In the genomic region with DNA sequence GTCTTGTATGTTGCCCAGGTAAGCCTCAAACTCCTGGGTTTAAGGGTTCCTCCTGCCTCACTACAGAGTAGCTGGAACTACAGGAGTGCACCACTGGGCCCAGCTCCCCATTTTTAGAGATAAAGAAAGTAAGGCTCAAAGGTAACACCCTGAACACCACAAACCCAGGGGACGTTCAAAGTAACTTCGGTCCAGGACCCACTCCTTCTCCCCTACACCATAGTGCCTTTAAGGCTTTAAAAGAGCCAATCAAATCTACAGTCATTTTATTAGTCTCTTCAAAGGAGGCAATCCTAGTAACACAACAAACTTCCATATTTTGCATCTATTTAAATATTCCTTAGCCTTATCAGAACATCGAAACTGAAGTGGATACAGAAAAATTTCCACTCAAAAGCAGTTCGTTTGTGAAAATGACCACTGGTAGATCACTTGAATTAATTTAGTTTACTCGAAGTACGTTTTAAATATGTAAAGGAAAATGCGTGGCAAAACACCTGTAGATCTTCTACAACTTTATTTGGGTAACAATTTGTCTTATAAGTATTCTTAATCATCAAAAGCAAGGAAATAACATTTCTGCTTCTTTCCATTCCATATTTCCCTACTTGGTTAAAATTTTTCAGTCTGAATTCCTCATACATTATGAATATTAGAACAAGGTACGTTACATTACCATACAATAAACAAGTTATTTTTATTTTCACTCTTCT, we compare ENCODE assay signal across 8 cellular contexts. TPM values are rescaled to one million over a fixed set of nuclear protein-coding genes. Genes with fewer than 3 reads are reported as not detected.
DNase-seq lines count a peak whose midpoint lies in the region; ATAC-seq and TF ChIP-seq lines count a peak whose summit lies in the region.

No MANE protein-coding gene starts in this region.

- H3K4me2 ChIP-seq in BLaER1 treated with 17β-estradiol and CSF1 and Interleukin-3, amounts not matched to agents 10 nM and 100 nM = peak overlapping the region; percentile 81 to 100 (median 93)

- no peak for TF ChIP-seq EP300 in suprapubic skin (IDR thresholded peaks at IDR 0.05)

- H3K4me3 ChIP-seq in BLaER1 treated with 17β-estradiol and CSF1 and Interleukin-3, amounts not matched to agents 10 nM and 100 nM = peak overlapping the region; percentile 68 to 87 (median 76)
- H3K4me3 ChIP-seq in HUES6 (ENCODE audit: low read depth, low read length) (peak overlapping the region; percentile 85), kidney epithelial cell (ENCODE audit: low read depth, low read length) (peak overlapping the region; percentile 78), suprapubic skin (peak overlapping the region; percentile 90)

- no peak for DNase-seq in activated naive CD8-positive, alpha-beta T cell treated with anti-CD3 and anti-CD28 coated beads, Interleukin-2, amount 50 U/mL, for 24 hours
- no peak for DNase-seq in kidney epithelial cell (ENCODE audit: low read depth)
- no peak for DNase-seq in suprapubic skin (ENCODE audit: low spot score in 2 of 2)
- DNase-seq in hippocampal formation (lab: John Stamatoyannopoulos, UW) = no peak
- no peak for DNase-seq in NCI-H510A (lab: John Stamatoyannopoulos, UW)
- no peak for DNase-seq in activated CD8-positive, alpha-beta memory T cell treated with anti-CD3 and anti-CD28 coated beads, Interleukin-2, amount 50 U/mL, for 4 hours

- H3K27me3 ChIP-seq in BLaER1 treated with 17β-estradiol and CSF1 and Interleukin-3, amounts not matched to agents 10 nM and 100 nM = no peaks in the 10 kb centered on the region
- H3K27me3 ChIP-seq in HUES6 (ENCODE audit: control insufficient read depth, insufficient read depth, low read length) (no peaks in the 10 kb centered on the region), kidney epithelial cell (ENCODE audit: control insufficient read depth, insufficient read depth, low read length) (no peaks in the 10 kb centered on the region), suprapubic skin (no peaks in the 10 kb centered on the region)

- WGBS in suprapubic skin = 2% methylated on average over 8 of the region's 8 CpGs

- H3K36me3 Mint-ChIP-seq in activated naive CD8-positive, alpha-beta T cell treated with anti-CD3 and anti-CD28 coated beads, Interleukin-2, amount 50 U/mL, for 24 hours (ENCODE audit: low read depth) = peaks cover 10% of the 10 kb centered on the region

- peak overlapping the region; percentile 93 to 100 (median 98); a peak in 20 of 22 replicates for H3K27ac ChIP-seq in BLaER1 treated with 17β-estradiol and CSF1 and Interleukin-3, amounts not matched to agents 10 nM and 100 nM
- H3K27ac ChIP-seq in HUES6 (ENCODE audit: low read depth, low read length) (peak overlapping the region; percentile 86), suprapubic skin (peak overlapping the region; percentile 100)

- peaks cover 3 to 58% (median 33%) of the 10 kb centered on the region in 11 experiments; a peak in 18 of 22 replicates for H4K20me1 ChIP-seq in BLaER1 treated with 17β-estradiol and CSF1 and Interleukin-3, amounts not matched to agents 10 nM and 100 nM

- H3K27ac Mint-ChIP-seq in activated naive CD8-positive, alpha-beta T cell treated with anti-CD3 and anti-CD28 coated beads, Interleukin-2, amount 50 U/mL, for 24 hours = peak overlapping the region; percentile 92

- H3K9ac ChIP-seq in BLaER1 treated with 17β-estradiol and CSF1 and Interleukin-3, amounts not matched to agents 10 nM and 100 nM = peak overlapping the region; percentile 98 to 100 (median 99)
- H3K9ac ChIP-seq in HUES6 (ENCODE audit: low read length) = peak overlapping the region; percentile 94

- H3K4me1 ChIP-seq in BLaER1 treated with 17β-estradiol and CSF1 and Interleukin-3, amounts not matched to agents 10 nM and 100 nM = peaks cover 39 to 62% (median 55%) of the 10 kb centered on the region in 10 experiments
- H3K4me1 ChIP-seq in HUES6 (ENCODE audit: control insufficient read depth, insufficient read depth, low read length) (peaks cover 31% of the 10 kb centered on the region), suprapubic skin (peaks cover 35% of the 10 kb centered on the region)

- ATAC-seq in activated naive CD8-positive, alpha-beta T cell treated with anti-CD3 and anti-CD28 coated beads, Interleukin-2, amount 50 U/mL, for 24 hours = no peak

- TF ChIP-seq CTCF in kidney epithelial cell (IDR thresholded peaks at IDR 0.05; ENCODE audit: insufficient read depth, low read length, poor library complexity, severe bottlenecking) = no peak
- TF ChIP-seq CTCF in suprapubic skin (IDR thresholded peaks at IDR 0.05) = no peak

- no peaks in the 10 kb centered on the region for H3K9me3 Mint-ChIP-seq in activated naive CD8-positive, alpha-beta T cell treated with anti-CD3 and anti-CD28 coated beads, Interleukin-2, amount 50 U/mL, for 24 hours

- H3K4me1 Mint-ChIP-seq in activated naive CD8-positive, alpha-beta T cell treated with anti-CD3 and anti-CD28 coated beads, Interleukin-2, amount 50 U/mL, for 24 hours = peaks cover 58% of the 10 kb centered on the region

- no peak for TF ChIP-seq POLR2A in suprapubic skin (IDR thresholded peaks at IDR 0.05)

- peaks cover 0 to 9% (median 4%) of the 10 kb centered on the region in 11 experiments; a peak in 15 of 22 replicates for H3K36me3 ChIP-seq in BLaER1 treated with 17β-estradiol and CSF1 and Interleukin-3, amounts not matched to agents 10 nM and 100 nM
- H3K36me3 ChIP-seq in HUES6 (ENCODE audit: control insufficient read depth, insufficient read depth, low read length) = no peaks in the 10 kb centered on the region
- H3K36me3 ChIP-seq in kidney epithelial cell (ENCODE audit: control insufficient read depth, insufficient read depth, low read length) = no peaks in the 10 kb centered on the region
- no peaks in the 10 kb centered on the region for H3K36me3 ChIP-seq in suprapubic skin

- peaks cover 1% of the 10 kb centered on the region for H3K27me3 Mint-ChIP-seq in activated naive CD8-positive, alpha-beta T cell treated with anti-CD3 and anti-CD28 coated beads, Interleukin-2, amount 50 U/mL, for 24 hours

- H3K9me3 ChIP-seq in BLaER1 treated with 17β-estradiol and CSF1 and Interleukin-3, amounts not matched to agents 10 nM and 100 nM (replicated peaks in 1 of 11) = peaks cover 0 to 5% (median 4%) of the 10 kb centered on the region in 11 experiments; a peak in 16 of 22 replicates
- no peaks in the 10 kb centered on the region for H3K9me3 ChIP-seq in HUES6 (ENCODE audit: control insufficient read depth, insufficient read depth, low read depth, low read length)
- no peaks in the 10 kb centered on the region for H3K9me3 ChIP-seq in suprapubic skin

- H3K4me3 Mint-ChIP-seq in activated naive CD8-positive, alpha-beta T cell treated with anti-CD3 and anti-CD28 coated beads, Interleukin-2, amount 50 U/mL, for 24 hours = peak overlapping the region; percentile 87

RNA-seq across cellular contexts. Expression of a gene that starts 1.8 kb away (rescaled TPM):
- total RNA-seq in kidney epithelial cell = 20.7 and 22.0 TPM in 2 replicates
- 10 to 100 TPM; 33.8 to 76.4 (median 38.0) TPM for total RNA-seq in suprapubic skin
